ENCODE assay signal across 38 cellular contexts in genomic region chr6:71529026-71529425, GRCh38.
"Had no signal": no experiment of that assay in that cellular context is flagged by ENCODE, and none has a peak within 500 bp of the region (broad histone marks: within the 10 kb centered on the region; RNA-seq: fewer than 3 reads in every experiment).

No MANE protein-coding gene starts in this region.

- DNase-seq: activated B cell treated with CpG ODN at 0.5 μM for 24 hours; activated CD4-positive, alpha-beta memory T cell treated with anti-CD3 and anti-CD28 coated beads for 36 hours; activated CD4-positive, alpha-beta T cell treated with anti-CD3 and anti-CD28 coated beads for 4 hours; activated CD4-positive, alpha-beta T cell treated with anti-CD3 and anti-CD28 coated beads, Interleukin-2, amount 10 ng/mL, durations not matched to agents 24 days and 14 days; activated CD4-positive, alpha-beta T cell treated with anti-CD3 and anti-CD28 coated beads, Interleukin-2, amount 50 U/mL, for 1 hour; activated CD4-positive, alpha-beta T cell treated with anti-CD3 and anti-CD28 coated beads, Interleukin-2, amount 50 U/mL, for 4 hours; activated CD4-positive, CD25-positive, alpha-beta regulatory T cell treated with anti-CD3 and anti-CD28 coated beads, Interleukin-2, amount 50 U/mL, for 72 hours; activated CD8-positive, alpha-beta memory T cell treated with anti-CD3 and anti-CD28 coated beads, Interleukin-2, amount 50 U/mL, for 4 hours; activated CD8-positive, alpha-beta T cell treated with anti-CD3 and anti-CD28 coated beads for 36 hours; activated effector memory CD4-positive, alpha-beta T cell treated with anti-CD3 and anti-CD28 coated beads, Interleukin-2, amount 50 U/mL, for 16 hours; activated gamma-delta T cell treated with Interleukin-2 at 50 U/mL for 16 hours; activated naive CD4-positive, alpha-beta T cell; activated naive CD4-positive, alpha-beta T cell treated with anti-CD3 and anti-CD28 coated beads for 36 hours; activated naive CD4-positive, alpha-beta T cell treated with anti-CD3 and anti-CD28 coated beads, Interleukin-2, amount 50 U/mL, for 16 hours; activated naive CD8-positive, alpha-beta T cell treated with anti-CD3 and anti-CD28 coated beads for 36 hours; activated T-cell treated with anti-CD3 and anti-CD28 coated beads for 4 hours; activated T-cell treated with anti-CD3 and anti-CD28 coated beads, Interleukin-2, amount 50 U/mL, for 1 hour; activated T-cell treated with anti-CD3 and anti-CD28 coated beads, Interleukin-2, amount 50 U/mL, for 4 hours; activated T-cell treated with anti-CD3 and anti-CD28 coated beads, Interleukin-2, amount 50 U/mL, for 72 hours; adrenal gland; amniotic stem cell; aorta; caudate nucleus; cerebellar nuclear complex; T-helper 1 cell; T-helper 2 cell; T-helper 9 cell had no signal

- H3K4me1 Mint-ChIP-seq: activated B cell treated with CpG ODN at 0.5 μM for 24 hours; activated CD4-positive, alpha-beta T cell treated with anti-CD3 and anti-CD28 coated beads, Interleukin-2, amount 10 ng/mL, durations not matched to agents 24 days and 14 days; activated naive CD8-positive, alpha-beta T cell treated with anti-CD3 and anti-CD28 coated beads for 36 hours; activated T-helper 17 cell treated with anti-CD3 and anti-CD28 coated beads, Interleukin-2, amount 50 U/mL, for 72 hours; central memory CD8-positive, alpha-beta T cell had no signal

- ATAC-seq: activated CD8-positive, alpha-beta T cell treated with anti-CD3 and anti-CD28 coated beads for 36 hours; activated naive CD4-positive, alpha-beta T cell treated with anti-CD3 and anti-CD28 coated beads, Interleukin-2, amount 50 U/mL, for 72 hours; activated T-cell treated with anti-CD3 and anti-CD28 coated beads, Interleukin-2, amount 50 U/mL, for 4 hours; activated T-cell treated with anti-CD3 and anti-CD28 coated beads, Interleukin-2, amount 50 U/mL, for 72 hours; activated T-helper 17 cell treated with anti-CD3 and anti-CD28 coated beads, Interleukin-2, amount 50 U/mL, for 72 hours had no signal

- H3K27me3 Mint-ChIP-seq: activated CD4-positive, alpha-beta T cell treated with anti-CD3 and anti-CD28 coated beads, Interleukin-2, amount 10 ng/mL, durations not matched to agents 24 days and 14 days; brain had no signal

- H3K27me3 ChIP-seq: adrenal gland had no signal

- H3K36me3 ChIP-seq: adrenal gland, cardiac muscle cell had no signal

- FAIRE-seq: astrocyte, bronchial epithelial cell had no signal

- H3K9me3 Mint-ChIP-seq: activated B cell treated with CpG ODN at 0.5 μM for 24 hours; activated CD4-positive, alpha-beta memory T cell treated with anti-CD3 and anti-CD28 coated beads for 36 hours; activated CD4-positive, alpha-beta T cell treated with anti-CD3 and anti-CD28 coated beads, Interleukin-2, amount 10 ng/mL, durations not matched to agents 24 days and 14 days; activated CD8-positive, alpha-beta T cell treated with anti-CD3 and anti-CD28 coated beads for 36 hours; activated naive CD4-positive, alpha-beta T cell treated with anti-CD3 and anti-CD28 coated beads for 36 hours; activated naive CD4-positive, alpha-beta T cell treated with anti-CD3 and anti-CD28 coated beads, Interleukin-2, amount 50 U/mL, for 72 hours; activated naive CD8-positive, alpha-beta T cell treated with anti-CD3 and anti-CD28 coated beads for 36 hours; activated T-cell treated with anti-CD3 and anti-CD28 coated beads, Interleukin-2, amount 50 U/mL, for 4 hours; activated T-helper 1 cell treated with anti-CD3 and anti-CD28 coated beads, Interleukin-12 subunit alpha, Interleukin-12 subunit beta, Interleukin-2, Interleukin-4 antibody, amounts not matched to agents 30 ng/mL and 10 ng/mL and 1 ng/mL, durations not matched to agents 14 hours and 24 hours and 36 hours; activated T-helper 17 cell treated with anti-CD3 and anti-CD28 coated beads, Interleukin-2, amount 50 U/mL, for 72 hours; brain; central memory CD8-positive, alpha-beta T cell; T-helper 1 cell treated with Interleukin-12 subunit alpha and Interleukin-12 subunit beta and Interleukin-4 antibody, amounts not matched to agents 30 μg/mL and 1 μg/mL, for 36 hours; T-helper 2 cell treated with Interferon-gamma antibody and Interleukin-4, amounts not matched to agents 5 μg/mL and 100 μg/mL, for 36 hours had no signal

- H3K4me3 Mint-ChIP-seq: activated B cell treated with CpG ODN at 0.5 μM for 24 hours; activated CD4-positive, alpha-beta memory T cell treated with anti-CD3 and anti-CD28 coated beads for 36 hours; activated CD4-positive, alpha-beta T cell treated with anti-CD3 and anti-CD28 coated beads, Interleukin-2, amount 10 ng/mL, durations not matched to agents 24 days and 14 days; activated CD8-positive, alpha-beta T cell treated with anti-CD3 and anti-CD28 coated beads for 36 hours; activated naive CD4-positive, alpha-beta T cell treated with anti-CD3 and anti-CD28 coated beads for 36 hours; activated naive CD8-positive, alpha-beta T cell treated with anti-CD3 and anti-CD28 coated beads for 36 hours; activated T-cell treated with anti-CD3 and anti-CD28 coated beads, Interleukin-2, amount 50 U/mL, for 4 hours; activated T-cell treated with anti-CD3 and anti-CD28 coated beads, Interleukin-2, amount 50 U/mL, for 72 hours; activated T-helper 1 cell treated with anti-CD3 and anti-CD28 coated beads, Interleukin-12 subunit alpha, Interleukin-12 subunit beta, Interleukin-2, Interleukin-4 antibody, amounts not matched to agents 30 ng/mL and 10 ng/mL and 1 ng/mL, durations not matched to agents 14 hours and 24 hours and 36 hours; activated T-helper 17 cell treated with anti-CD3 and anti-CD28 coated beads, Interleukin-2, amount 50 U/mL, for 72 hours; brain; central memory CD8-positive, alpha-beta T cell; T-helper 1 cell treated with Interleukin-12 subunit alpha and Interleukin-12 subunit beta and Interleukin-4 antibody, amounts not matched to agents 30 μg/mL and 1 μg/mL, for 36 hours; T-helper 2 cell treated with Interferon-gamma antibody and Interleukin-4, amounts not matched to agents 5 μg/mL and 100 μg/mL, for 36 hours had no signal

- H3K4me3 ChIP-seq: adrenal gland, cardiac muscle cell had no signal

- H3K27ac ChIP-seq: adrenal gland, cardiac muscle cell, VCaP had no signal

- H3K36me3 Mint-ChIP-seq: activated CD4-positive, alpha-beta memory T cell treated with anti-CD3 and anti-CD28 coated beads for 36 hours; activated naive CD4-positive, alpha-beta T cell treated with anti-CD3 and anti-CD28 coated beads, Interleukin-2, amount 50 U/mL, for 72 hours; activated naive CD8-positive, alpha-beta T cell treated with anti-CD3 and anti-CD28 coated beads for 36 hours; brain had no signal

- H3K27ac Mint-ChIP-seq: activated B cell treated with CpG ODN at 0.5 μM for 24 hours; activated CD4-positive, alpha-beta memory T cell treated with anti-CD3 and anti-CD28 coated beads for 36 hours; activated CD4-positive, alpha-beta T cell treated with anti-CD3 and anti-CD28 coated beads, Interleukin-2, amount 10 ng/mL, durations not matched to agents 24 days and 14 days; activated CD8-positive, alpha-beta T cell treated with anti-CD3 and anti-CD28 coated beads for 36 hours; activated naive CD4-positive, alpha-beta T cell treated with anti-CD3 and anti-CD28 coated beads for 36 hours; activated naive CD4-positive, alpha-beta T cell treated with anti-CD3 and anti-CD28 coated beads, Interleukin-2, amount 50 U/mL, for 72 hours; activated naive CD8-positive, alpha-beta T cell treated with anti-CD3 and anti-CD28 coated beads for 36 hours; activated T-cell treated with anti-CD3 and anti-CD28 coated beads, Interleukin-2, amount 50 U/mL, for 72 hours; activated T-helper 1 cell treated with anti-CD3 and anti-CD28 coated beads, Interleukin-12 subunit alpha, Interleukin-12 subunit beta, Interleukin-2, Interleukin-4 antibody, amounts not matched to agents 30 ng/mL and 10 ng/mL and 1 ng/mL, durations not matched to agents 14 hours and 24 hours and 36 hours; activated T-helper 17 cell treated with anti-CD3 and anti-CD28 coated beads, Interleukin-2, amount 50 U/mL, for 72 hours; brain; T-helper 1 cell treated with Interleukin-12 subunit alpha and Interleukin-12 subunit beta and Interleukin-4 antibody, amounts not matched to agents 30 μg/mL and 1 μg/mL, for 36 hours; T-helper 2 cell treated with Interferon-gamma antibody and Interleukin-4, amounts not matched to agents 5 μg/mL and 100 μg/mL, for 36 hours had no signal
